Comparison of ENCODE assay signal across 24 cellular contexts in the genomic region with DNA sequence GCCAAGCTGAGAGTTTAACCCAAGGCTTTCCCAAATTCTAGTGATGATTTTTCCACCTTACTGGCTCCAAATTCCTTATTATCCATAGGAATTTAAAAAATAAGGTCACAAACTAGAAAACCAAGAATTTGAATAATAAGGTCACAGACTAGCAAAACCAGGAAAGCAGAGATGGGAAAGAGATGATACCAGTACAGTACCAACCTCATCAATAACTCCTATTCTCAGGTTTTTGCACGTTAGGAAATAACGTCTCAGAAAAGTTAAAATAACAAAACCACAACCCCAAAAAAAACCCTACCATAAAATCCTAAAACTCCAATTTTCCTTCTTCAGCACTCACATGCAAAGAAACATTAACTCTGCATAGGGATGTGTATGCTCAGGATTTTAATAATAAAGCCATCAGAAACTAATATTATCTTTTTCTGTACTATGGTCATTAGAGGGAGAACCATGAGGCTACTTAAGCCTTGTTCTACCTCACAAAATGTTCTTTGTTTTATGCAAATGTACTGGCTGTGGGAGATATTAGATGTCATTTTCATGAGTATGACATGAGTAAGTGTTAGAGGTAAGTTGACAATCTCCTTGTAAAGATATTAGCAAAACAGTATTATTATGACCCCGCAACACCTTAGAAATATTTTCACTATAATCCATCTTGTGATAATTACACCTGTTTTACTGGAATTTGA. TPM values are rescaled to one million over a fixed set of nuclear protein-coding genes. Genes with fewer than 3 reads are reported as not detected.
DNase-seq lines count a peak whose midpoint lies in the region; ATAC-seq, FAIRE-seq and TF ChIP-seq lines count a peak whose summit lies in the region.
"Had no signal": no experiment of that assay in that cellular context is flagged by ENCODE, and none has a peak within 500 bp of the region (broad histone marks: within the 10 kb centered on the region; RNA-seq: fewer than 3 reads in every experiment).

No MANE protein-coding gene starts in this region.

- H3K4me1 ChIP-seq in Caco-2 = peaks cover 13% of the 10 kb centered on the region
- H3K4me1 ChIP-seq: A549, breast epithelium, upper lobe of right lung had no signal

- H3K4me3 Mint-ChIP-seq in activated CD4-positive, alpha-beta T cell treated with anti-CD3 and anti-CD28 coated beads, Interleukin-2, amount 10 ng/mL, durations not matched to agents 24 days and 14 days = peak overlapping the region; percentile 70
- H3K4me3 Mint-ChIP-seq in Caco-2 (ENCODE audit: unreplicated experiment) = no peak overlapping the region
- H3K4me3 Mint-ChIP-seq: endodermal cell, GM23338, IgD-negative memory B cell had no signal

- DNase-seq in activated CD4-positive, alpha-beta T cell treated with anti-CD3 and anti-CD28 coated beads, Interleukin-2, amount 10 ng/mL, durations not matched to agents 24 days and 14 days = no peak
- DNase-seq in activated CD4-positive, alpha-beta T cell treated with anti-CD3 and anti-CD28 coated beads for 1 hour = no peak
- peak; percentile 44 for DNase-seq in bronchial epithelial cell (ENCODE audit: low read depth)
- DNase-seq in Caco-2 = no peak
- DNase-seq in HuH-7.5 (ENCODE audit: low spot score) = no peak
- DNase-seq: COR-L47, endodermal cell, kidney, MM.1S, NCI-H1436, NCI-H69, SW 1271, upper lobe of right lung had no signal

- FAIRE-seq in bronchial epithelial cell (lab: Jason Lieb, UNC) = no peak
- FAIRE-seq: A549, kidney, TTC549 had no signal

- H3K4me3 ChIP-seq in bronchial epithelial cell (ENCODE audit: low read depth, low read length) (no peak overlapping the region), Caco-2 (ENCODE audit: low read depth, low read length) (no peak overlapping the region)
- H3K4me3 ChIP-seq: A549, breast epithelium, coronary artery, GM23338, lung, skin epidermis, upper lobe of right lung had no signal

- peaks cover 9% of the 10 kb centered on the region for H3K36me3 Mint-ChIP-seq in activated CD4-positive, alpha-beta T cell treated with anti-CD3 and anti-CD28 coated beads, Interleukin-2, amount 10 ng/mL, durations not matched to agents 24 days and 14 days (ENCODE audit: low read depth)
- H3K36me3 Mint-ChIP-seq in Caco-2 (ENCODE audit: insufficient read depth, unreplicated experiment) = no peaks in the 10 kb centered on the region
- H3K36me3 Mint-ChIP-seq: IgD-negative memory B cell had no signal

- H3K9me3 ChIP-seq in Caco-2 = peaks cover 8% of the 10 kb centered on the region
- H3K9me3 ChIP-seq: breast epithelium, upper lobe of right lung had no signal

- peaks cover 12% of the 10 kb centered on the region for H3K9me3 Mint-ChIP-seq in activated CD4-positive, alpha-beta T cell treated with anti-CD3 and anti-CD28 coated beads, Interleukin-2, amount 10 ng/mL, durations not matched to agents 24 days and 14 days
- peaks cover 8% of the 10 kb centered on the region for H3K9me3 Mint-ChIP-seq in Caco-2 (ENCODE audit: unreplicated experiment)
- H3K9me3 Mint-ChIP-seq: IgD-negative memory B cell had no signal

- BruUV-seq in Caco-2 (replicated peaks; lab: Mats Ljungman, UMichigan) = no TSS peak

- H3K27me3 Mint-ChIP-seq in activated CD4-positive, alpha-beta T cell treated with anti-CD3 and anti-CD28 coated beads, Interleukin-2, amount 10 ng/mL, durations not matched to agents 24 days and 14 days = no peaks in the 10 kb centered on the region
- H3K27me3 Mint-ChIP-seq in Caco-2 (ENCODE audit: insufficient read depth, unreplicated experiment) = no peaks in the 10 kb centered on the region
- H3K27me3 Mint-ChIP-seq: IgD-negative memory B cell had no signal

- peaks cover 42% of the 10 kb centered on the region for H3K4me1 Mint-ChIP-seq in activated CD4-positive, alpha-beta T cell treated with anti-CD3 and anti-CD28 coated beads, Interleukin-2, amount 10 ng/mL, durations not matched to agents 24 days and 14 days
- peaks cover 17% of the 10 kb centered on the region for H3K4me1 Mint-ChIP-seq in Caco-2 (ENCODE audit: low read depth, unreplicated experiment)

- intact Hi-C loops in activated CD4-positive, alpha-beta T cell treated with anti-CD3 and anti-CD28 coated beads, Interleukin-2, amount 10 ng/mL, durations not matched to agents 24 days and 14 days (cut with micrococcal nuclease) = loop anchor here (1.0 to 5.0 kb wide), 7 partner anchors 9 to 219 kb away; a partner anchor contains a TSS
- intact Hi-C loops in Caco-2 (cut with micrococcal nuclease; ENCODE audit: unreplicated experiment) = no loop called here

- TF ChIP-seq CTCF in bronchial epithelial cell (IDR thresholded peaks at IDR 0.05; ENCODE audit: insufficient read depth, low read length, severe bottlenecking) (no peak), Caco-2 (IDR thresholded peaks at IDR 0.05; ENCODE audit: insufficient read depth in 1 of 2, low read depth in 1 of 2, low read length in 1 of 2, severe bottlenecking in 1 of 2, unreplicated experiment in 1 of 2) (no peak)

- ATAC-seq in GM18520 (IDR thresholded peaks at IDR 0.05; ENCODE audit: unreplicated experiment) (peak; percentile 78), HG02884 (IDR thresholded peaks at IDR 0.05; ENCODE audit: unreplicated experiment) (peak; percentile 48), HG03280 (IDR thresholded peaks at IDR 0.05; ENCODE audit: unreplicated experiment) (no peak)
- ATAC-seq: A549, GM23338, upper lobe of right lung had no signal

- CTCF ChIA-PET in Caco-2 (lab: Charles Lee) = interaction anchor here (1.0 kb wide), 1 partner anchor 32 kb away, joined by 3 read pairs; no protein-coding TSS in a partner anchor

- H3K36me3 ChIP-seq in bronchial epithelial cell (ENCODE audit: control insufficient read depth, insufficient read depth, low read length) (no peaks in the 10 kb centered on the region), Caco-2 (ENCODE audit: control insufficient read depth, insufficient read depth, low read length) (no peaks in the 10 kb centered on the region)
- H3K36me3 ChIP-seq: breast epithelium, upper lobe of right lung had no signal

- peak overlapping the region; percentile 94 for H3K27ac Mint-ChIP-seq in activated CD4-positive, alpha-beta T cell treated with anti-CD3 and anti-CD28 coated beads, Interleukin-2, amount 10 ng/mL, durations not matched to agents 24 days and 14 days
- no peak overlapping the region for H3K27ac Mint-ChIP-seq in Caco-2 (ENCODE audit: unreplicated experiment)
- H3K27ac Mint-ChIP-seq: endodermal cell, GM23338, IgD-negative memory B cell had no signal

- H3K27me3 ChIP-seq in bronchial epithelial cell (ENCODE audit: control insufficient read depth, insufficient read depth, low read length) (no peaks in the 10 kb centered on the region), Caco-2 (replicated peaks; ENCODE audit: control insufficient read depth, insufficient read depth, low read length) (no peaks in the 10 kb centered on the region)
- H3K27me3 ChIP-seq: breast epithelium, upper lobe of right lung had no signal

- POLR2A ChIA-PET in Caco-2 (lab: Charles Lee) = no interaction called here

RNA-seq across cellular contexts. Expression of a gene that starts 16.1 kb away (rescaled TPM):
- total RNA-seq in activated CD4-positive, alpha-beta T cell treated with anti-CD3 and anti-CD28 coated beads, Interleukin-2, amount 10 ng/mL, durations not matched to agents 24 days and 14 days = 269 TPM in 2 replicates
- total RNA-seq in bronchial epithelial cell (13.7 and 14.1 TPM in 2 replicates), Caco-2 (2022) (68.3 and 75.5 TPM in 2 replicates)
